18 cellular contexts compared by ENCODE assay signal in genomic region chr2:239306274-239307220, GRCh38.
A peak's percentile ranks its signal among the peaks of the same experiment; 100 is the strongest.
DNase-seq lines count a peak whose midpoint lies in the region; ATAC-seq and TF ChIP-seq lines count a peak whose summit lies in the region.
"Had no signal": no experiment of that assay in that cellular context is flagged by ENCODE, and none has a peak within 500 bp of the region (broad histone marks: within the 10 kb centered on the region; RNA-seq: fewer than 3 reads in every experiment).

No MANE protein-coding gene starts in this region.

- TF ChIP-seq POLR2A in gastrocnemius medialis (IDR thresholded peaks at IDR 0.05): peak; percentile 77 to 83
- TF ChIP-seq POLR2A in thyroid gland (IDR thresholded peaks at IDR 0.05): no peak

- WGBS in mesenchymal stem cell: 93% methylated on average over 25 of the region's 25 CpGs
- WGBS in thyroid gland, 2 donors: 93% methylated on average over 20 to 22 of the region's 25 CpGs

- H2BK120ac ChIP-seq in mesenchymal stem cell (ENCODE audit: low read depth, low read length): no peak overlapping the region

- no peak overlapping the region for H2BK5ac ChIP-seq in mesenchymal stem cell (ENCODE audit: low read depth, low read length, poor library complexity, severe bottlenecking)

- intact Hi-C loops in gastrocnemius medialis (cut with DNase I; ENCODE audit: low total_unique reads) (loop anchor here (5.0 kb wide), 2 partner anchors 79 to 1849 kb away; no protein-coding TSS in a partner anchor), thyroid gland (cut with DNase I) (no loop called here)

- no peak overlapping the region for H3K14ac ChIP-seq in mesenchymal stem cell (ENCODE audit: low read length in 2 of 2)

- H3K4me1 ChIP-seq in BLaER1 (peaks cover 100% of the 10 kb centered on the region), mesenchymal stem cell (ENCODE audit: control insufficient read depth, insufficient read depth, low read depth, low read length) (peaks cover 35% of the 10 kb centered on the region), gastrocnemius medialis (peaks cover 70% of the 10 kb centered on the region in 2 donors), thyroid gland (peaks cover 15 to 51% of the 10 kb centered on the region in 2 donors)

- H3K4me2 ChIP-seq in BLaER1 (peak overlapping the region; percentile 75), mesenchymal stem cell (ENCODE audit: low read length, poor library complexity, severe bottlenecking) (no peak overlapping the region)

- CTCF ChIA-PET in WTC11 (lab: Charles Lee): interaction anchor here (0.8 kb wide), 1 partner anchor 113 kb away, joined by 3 read pairs; no protein-coding TSS in a partner anchor

- no peak overlapping the region for H3K18ac ChIP-seq in mesenchymal stem cell (ENCODE audit: low read depth in 1 of 2, low read length in 2 of 2)

- no peaks in the 10 kb centered on the region for H3K27me3 Mint-ChIP-seq in WTC11 (ENCODE audit: low read depth)
- H3K27me3 Mint-ChIP-seq in activated T-cell treated with anti-CD3 and anti-CD28 coated beads, Interleukin-2, amount 50 U/mL, for 4 hours (ENCODE audit: low read depth): no peaks in the 10 kb centered on the region

- no peak overlapping the region for H3K4ac ChIP-seq in mesenchymal stem cell (ENCODE audit: low read depth in 1 of 2, low read length in 2 of 2)

- no peak overlapping the region for H2AK5ac ChIP-seq in mesenchymal stem cell (ENCODE audit: low read length, severe bottlenecking)

- no peaks in the 10 kb centered on the region for H3K9me3 ChIP-seq in BLaER1
- H3K9me3 ChIP-seq in mesenchymal stem cell (ENCODE audit: control insufficient read depth, low read length): no peaks in the 10 kb centered on the region
- H3K9me3 ChIP-seq in gastrocnemius medialis: no peaks in the 10 kb centered on the region
- no peaks in the 10 kb centered on the region for H3K9me3 ChIP-seq in thyroid gland
- H3K9me3 ChIP-seq: heart left ventricle had no signal

- peaks cover 57% of the 10 kb centered on the region for H4K20me1 ChIP-seq in BLaER1

- no peak overlapping the region for H2AFZ ChIP-seq in mesenchymal stem cell (ENCODE audit: low read depth, low read length)

- POLR2A ChIA-PET in WTC11 (lab: Charles Lee): no interaction called here

- H3K9ac ChIP-seq in BLaER1 (no peak overlapping the region), mesenchymal stem cell (ENCODE audit: low read length) (peak overlapping the region; percentile 86)

- ATAC-seq in WTC11: no peak
- peak; percentile 15 to 20 for ATAC-seq in gastrocnemius medialis
- ATAC-seq in activated T-cell treated with anti-CD3 and anti-CD28 coated beads, Interleukin-2, amount 50 U/mL, for 4 hours: no peak
- ATAC-seq: heart left ventricle had no signal

- DNase-seq in WTC11 (ENCODE audit: low spot score) (no peak), mesenchymal stem cell (no peak), gastrocnemius medialis (peak; percentile 87 to 93), thyroid gland (no peak), DMS153 (lab: John Stamatoyannopoulos, UW) (no peak), ACHN (no peak)
- no peak for DNase-seq in activated T-cell treated with anti-CD3 and anti-CD28 coated beads, Interleukin-2, amount 50 U/mL, for 4 hours
- DNase-seq: activated CD4-positive, alpha-beta T cell treated with anti-CD3 and anti-CD28 coated beads for 4 hours; activated naive CD4-positive, alpha-beta T cell treated with anti-CD3 and anti-CD28 coated beads, Interleukin-2, amount 10 ng/mL, durations not matched to agents 7 days and 5 days; COR-L47; dermis blood vessel endothelial cell; midbrain; NCI-H1694; SHP77 treated with DMSO at 0.1 percent for 48 hours; stimulated activated naive CD4-positive, alpha-beta T cell had no signal

- H4K8ac ChIP-seq in mesenchymal stem cell (ENCODE audit: low read length): no peak overlapping the region

- H2BK12ac ChIP-seq in mesenchymal stem cell (ENCODE audit: low read length in 2 of 2): no peak overlapping the region

- peak overlapping the region; percentile 19 for H3K27ac Mint-ChIP-seq in WTC11
- H3K27ac Mint-ChIP-seq: activated naive CD4-positive, alpha-beta T cell treated with anti-CD3 and anti-CD28 coated beads, Interleukin-2, amount 10 ng/mL, durations not matched to agents 7 days and 5 days; T-helper 1 cell treated with Interleukin-12 subunit alpha and Interleukin-12 subunit beta and Interleukin-4 antibody, amounts not matched to agents 30 μg/mL and 1 μg/mL, for 36 hours had no signal

- no peaks in the 10 kb centered on the region for H3K27me3 ChIP-seq in BLaER1
- no peaks in the 10 kb centered on the region for H3K27me3 ChIP-seq in mesenchymal stem cell (ENCODE audit: control insufficient read depth in 1 of 2, insufficient read depth in 1 of 2, low read length in 2 of 2)
- H3K27me3 ChIP-seq in gastrocnemius medialis: no peaks in the 10 kb centered on the region
- H3K27me3 ChIP-seq in thyroid gland: no peaks in the 10 kb centered on the region
- H3K27me3 ChIP-seq: heart left ventricle had no signal

- in situ Hi-C loops in gastrocnemius medialis (cut with MboI; ENCODE audit: low sequenced_read_pairs in 4 of 4): loop anchor here in 1 of 4 donors (10.0 kb wide), 1 partner anchor 82 kb away; no protein-coding TSS in a partner anchor
- in situ Hi-C loops in ACHN (cut with HindIII; ENCODE audit: low pct_ligation_motif_present, low pct_unique_long_range_greater_than_20kb, low sequenced_read_pairs): no loop called here

- no peak overlapping the region for H4K91ac ChIP-seq in mesenchymal stem cell (ENCODE audit: low read length)

- H3K4me3 ChIP-seq in BLaER1 (no peak overlapping the region), mesenchymal stem cell (ENCODE audit: insufficient read depth in 1 of 2, low read depth in 1 of 2, low read length in 2 of 2) (peak overlapping the region in 1 of 2 experiments; percentile 82), gastrocnemius medialis (peak overlapping the region; percentile 63 to 71 (median 69)), thyroid gland (replicated peaks in 1 of 3) (no peak overlapping the region)

- peaks cover 34% of the 10 kb centered on the region for H3K4me1 Mint-ChIP-seq in WTC11
- peaks cover 28% of the 10 kb centered on the region for H3K4me1 Mint-ChIP-seq in activated T-cell treated with anti-CD3 and anti-CD28 coated beads, Interleukin-2, amount 50 U/mL, for 4 hours (ENCODE audit: low read depth)

- no peaks in the 10 kb centered on the region for H3K36me3 Mint-ChIP-seq in WTC11
- H3K36me3 Mint-ChIP-seq in activated T-cell treated with anti-CD3 and anti-CD28 coated beads, Interleukin-2, amount 50 U/mL, for 4 hours (ENCODE audit: insufficient read depth): no peaks in the 10 kb centered on the region

- TF ChIP-seq CTCF in WTC11 (IDR thresholded peaks at IDR 0.05) (no peak), gastrocnemius medialis (IDR thresholded peaks at IDR 0.05 in 4 of 5, conservative IDR thresholded peaks at IDR 0.05 in 1 of 5) (no peak), thyroid gland (IDR thresholded peaks at IDR 0.05) (no peak)

- H3K4me3 Mint-ChIP-seq in WTC11: no peak overlapping the region
- no peak overlapping the region for H3K4me3 Mint-ChIP-seq in activated T-cell treated with anti-CD3 and anti-CD28 coated beads, Interleukin-2, amount 50 U/mL, for 4 hours
- H3K4me3 Mint-ChIP-seq: activated naive CD4-positive, alpha-beta T cell treated with anti-CD3 and anti-CD28 coated beads, Interleukin-2, amount 10 ng/mL, durations not matched to agents 7 days and 5 days; T-helper 1 cell treated with Interleukin-12 subunit alpha and Interleukin-12 subunit beta and Interleukin-4 antibody, amounts not matched to agents 30 μg/mL and 1 μg/mL, for 36 hours had no signal

- no peaks in the 10 kb centered on the region for H3K9me3 Mint-ChIP-seq in WTC11
- H3K9me3 Mint-ChIP-seq in activated T-cell treated with anti-CD3 and anti-CD28 coated beads, Interleukin-2, amount 50 U/mL, for 4 hours: no peaks in the 10 kb centered on the region
- H3K9me3 Mint-ChIP-seq: activated naive CD4-positive, alpha-beta T cell treated with anti-CD3 and anti-CD28 coated beads, Interleukin-2, amount 10 ng/mL, durations not matched to agents 7 days and 5 days; T-helper 1 cell treated with Interleukin-12 subunit alpha and Interleukin-12 subunit beta and Interleukin-4 antibody, amounts not matched to agents 30 μg/mL and 1 μg/mL, for 36 hours had no signal

- H3K36me3 ChIP-seq in BLaER1 (0 out of 2 replicates have a peak, but pooled peaks cover 6% of the 10 kb centered on the region), mesenchymal stem cell (ENCODE audit: control insufficient read depth in 1 of 2, insufficient read depth in 2 of 2, low read depth in 1 of 2, low read length in 2 of 2) (peaks cover 0 to 30% of the 10 kb centered on the region in 2 experiments), gastrocnemius medialis (no peaks in the 10 kb centered on the region), thyroid gland (no peaks in the 10 kb centered on the region)
- H3K36me3 ChIP-seq: heart left ventricle had no signal

- H3K23ac ChIP-seq in mesenchymal stem cell (ENCODE audit: low read length in 2 of 2): no peak overlapping the region

- no peak overlapping the region for H2BK15ac ChIP-seq in mesenchymal stem cell (ENCODE audit: low read depth, poor library complexity, severe bottlenecking)

- H3K27ac ChIP-seq in BLaER1: peak overlapping the region; percentile 67
- no peak overlapping the region for H3K27ac ChIP-seq in mesenchymal stem cell (ENCODE audit: low read length, poor library complexity, severe bottlenecking)
- peak overlapping the region; percentile 94 to 99 (median 98) for H3K27ac ChIP-seq in gastrocnemius medialis
- H3K27ac ChIP-seq in thyroid gland: no peak overlapping the region

- peaks cover 80% of the 10 kb centered on the region for H3K79me1 ChIP-seq in mesenchymal stem cell (replicated peaks; ENCODE audit: low read length, poor library complexity, severe bottlenecking)

Comparison
In these comparisons a context has a peak if more than half of its experiments do, and no peak if none do; other contexts are left out.
1. H3K27ac ChIP-seq: peak in BLaER1 (single experiment) and gastrocnemius medialis (4 of 4); none in mesenchymal stem cell (single experiment) and thyroid gland (0 of 3).
2. H3K4me3 ChIP-seq: peak in gastrocnemius medialis (4 of 4); none in BLaER1 (single experiment) and thyroid gland (0 of 3).
3. ATAC-seq: peak in gastrocnemius medialis (2 of 2); none in WTC11 (single experiment) and activated T-cell treated with anti-CD3 and anti-CD28 coated beads, Interleukin-2, amount 50 U/mL, for 4 hours (0 of 2).
4. DNase-seq: peak in gastrocnemius medialis (2 of 2); none in WTC11 (single experiment), mesenchymal stem cell (single experiment), thyroid gland (0 of 2), DMS153 (single experiment), activated T-cell treated with anti-CD3 and anti-CD28 coated beads, Interleukin-2, amount 50 U/mL, for 4 hours (single experiment) and ACHN (single experiment).
5. POLR2A ChIP-seq: peak in gastrocnemius medialis (2 of 2); none in thyroid gland (0 of 2).